8 cellular contexts compared by ENCODE assay signal in genomic region chr6:14210663-14211595, GRCh38.
A peak's percentile ranks its signal among the peaks of the same experiment; 100 is the strongest.
DNase-seq lines count a peak whose midpoint lies in the region; ATAC-seq and TF ChIP-seq lines count a peak whose summit lies in the region.

No MANE protein-coding gene starts in this region.

- H3K36me3 ChIP-seq in BE2C, result no peaks in the 10 kb centered on the region; the same call in 1 of the 2 replicates
- no peaks in the 10 kb centered on the region for H3K36me3 ChIP-seq in colonic mucosa

- DNase-seq in BE2C (peak; percentile 94), NCI-H460 (ENCODE audit: extremely low read depth, low read depth) (peak; percentile 82), colonic mucosa (peak; percentile 95), left colon (peak; percentile 93 to 95)
- DNase-seq in activated CD4-positive, alpha-beta T cell treated with anti-CD3 and anti-CD28 coated beads for 4 hours, result peak; percentile 87 to 89
- DNase-seq in stimulated activated CD4-positive, alpha-beta T cell treated with anti-CD3 and anti-CD28 coated beads, Interleukin-1b, Interleukin-23, amount 100 ng/mL, for 4 hours (ENCODE audit: low read depth in 2 of 2), result peak; percentile 83 to 89

- peak overlapping the region; percentile 70 for H3K27ac ChIP-seq in colonic mucosa

- H3K4me3 ChIP-seq in BE2C (ENCODE audit: low read depth, low read length) (peak overlapping the region; percentile 77), colonic mucosa (peak overlapping the region; percentile 74)

- no peaks in the 10 kb centered on the region for H3K27me3 ChIP-seq in BE2C
- H3K27me3 ChIP-seq in colonic mucosa, result no peaks in the 10 kb centered on the region

- H3K9me3 ChIP-seq in BE2C, result no peaks in the 10 kb centered on the region
- H3K9me3 ChIP-seq in colonic mucosa, result no peaks in the 10 kb centered on the region

- intact Hi-C loops in colonic mucosa (cut with DNase I) (loop anchor here (10.0 kb wide), 2 partner anchors 504 to 1284 kb away; no protein-coding TSS in a partner anchor), left colon (cut with DNase I, micrococcal nuclease) (no loop called here)

- TF ChIP-seq CTCF in BE2C (IDR thresholded peaks at IDR 0.05; ENCODE audit: low read depth, low read length), result 0 out of 2 replicates have a peak, but pooled peaks have one; percentile 13
- TF ChIP-seq CTCF in colonic mucosa (IDR thresholded peaks at IDR 0.05), result peak; percentile 36

- peak overlapping the region; percentile 92 to 93 for H3K9ac ChIP-seq in colonic mucosa (ENCODE audit: low read depth in 2 of 2, low read length in 2 of 2)

- ATAC-seq in GM19043 (IDR thresholded peaks at IDR 0.05; ENCODE audit: low read depth, unreplicated experiment), result peak; percentile 86
- ATAC-seq in HG03354 (IDR thresholded peaks at IDR 0.05; ENCODE audit: poor library complexity, severe bottlenecking, unreplicated experiment), result peak; percentile 92
- ATAC-seq in left colon, result peak; percentile 84

- H3K4me1 ChIP-seq in BE2C (peaks cover 6% of the 10 kb centered on the region), colonic mucosa (no peaks in the 10 kb centered on the region)

Comparison
In these comparisons a context has a peak if more than half of its experiments do, and no peak if none do; other contexts are left out.
1. Peak in every context shown above with its lines: DNase-seq, ATAC-seq, H3K4me3 ChIP-seq and H3K27ac ChIP-seq.